Comparison of ENCODE assay signal across 13 cellular contexts in the genomic region with DNA sequence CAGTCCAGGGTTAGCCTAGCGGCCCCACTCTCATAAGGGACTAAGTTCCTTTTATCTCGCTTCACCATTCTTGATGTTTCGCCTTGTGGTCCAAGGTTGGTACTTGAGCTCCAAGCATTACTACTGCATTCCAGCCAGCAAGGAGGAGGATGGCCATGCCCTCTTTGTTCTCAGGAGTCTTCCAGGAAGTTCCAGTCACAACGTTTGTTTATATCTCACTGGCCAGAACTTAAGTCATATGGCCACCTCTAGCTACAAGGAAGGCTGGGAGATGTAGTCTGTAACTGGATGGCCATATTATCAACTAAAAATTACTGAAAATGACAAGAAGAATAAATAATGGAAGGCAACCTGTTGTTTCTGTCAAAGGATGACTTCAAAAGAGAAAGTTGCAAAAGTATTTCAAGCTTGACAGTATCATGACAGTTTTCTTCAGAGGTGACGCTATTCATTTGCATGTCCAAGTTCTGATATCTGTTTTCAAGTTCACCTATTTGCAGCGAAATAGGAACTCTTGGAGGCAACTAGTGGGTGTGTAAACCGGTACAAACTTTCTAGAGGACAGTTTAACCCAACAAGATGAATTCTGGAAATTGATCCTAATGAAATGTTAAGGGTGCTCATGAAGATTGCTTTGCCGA.
A peak's percentile ranks its signal among the peaks of the same experiment; 100 is the strongest.
DNase-seq lines count a peak whose midpoint lies in the region; ATAC-seq and TF ChIP-seq lines count a peak whose summit lies in the region.
"Had no signal": no experiment of that assay in that cellular context is flagged by ENCODE, and none has a peak within 500 bp of the region (broad histone marks: within the 10 kb centered on the region; RNA-seq: fewer than 3 reads in every experiment).

No MANE protein-coding gene starts in this region.

- peak overlapping the region; percentile 35 for H4K8ac ChIP-seq in mesenchymal stem cell (ENCODE audit: low read length)

- DNase-seq in Daoy (ENCODE audit: low read depth) (peak; percentile 54), NCI-H226 (peak; percentile 68), chondrocyte (ENCODE audit: low spot score) (no peak), mesenchymal stem cell (peak; percentile 80), SHP77 treated with DMSO at 0.1 percent for 48 hours (lab: John Stamatoyannopoulos, UW) (no peak)
- DNase-seq in activated naive CD4-positive, alpha-beta T cell treated with anti-CD3 and anti-CD28 coated beads for 36 hours: no peak
- no peak for DNase-seq in stimulated activated CD4-positive, alpha-beta T cell treated with anti-CD3 and anti-CD28 coated beads, Interleukin-12 subunit alpha, Interleukin-12 subunit beta, amount 100 ng/mL, for 4 hours
- DNase-seq: activated T-cell treated with anti-CD3 and anti-CD28 coated beads for 4 hours, left ventricle myocardium inferior, NCI-H146 had no signal

- H3K27ac ChIP-seq in mesenchymal stem cell (ENCODE audit: low read length, poor library complexity, severe bottlenecking): peak overlapping the region; percentile 98
- H3K27ac ChIP-seq: left ventricle myocardium inferior, parathyroid adenoma had no signal

- H4K91ac ChIP-seq in mesenchymal stem cell (ENCODE audit: low read length): no peak overlapping the region

- no peak overlapping the region for H3K9ac ChIP-seq in mesenchymal stem cell (ENCODE audit: low read length)
- H3K9ac ChIP-seq: parathyroid adenoma had no signal

- no peak overlapping the region for H2BK120ac ChIP-seq in mesenchymal stem cell (ENCODE audit: low read depth, low read length)

- peak overlapping the region; percentile 68 for H2AK5ac ChIP-seq in mesenchymal stem cell (ENCODE audit: low read length, severe bottlenecking)

- peak overlapping the region in 1 of 2 experiments; percentile 6 for H2BK12ac ChIP-seq in mesenchymal stem cell (ENCODE audit: low read length in 2 of 2)

- H3K23ac ChIP-seq in mesenchymal stem cell (ENCODE audit: low read length in 2 of 2): no peak overlapping the region

- H3K4ac ChIP-seq in mesenchymal stem cell (ENCODE audit: low read depth in 1 of 2, low read length in 2 of 2): no peak overlapping the region

- CTCF ChIA-PET in activated naive CD4-positive, alpha-beta T cell treated with anti-CD3 and anti-CD28 coated beads for 36 hours (lab: Charles Lee): no interaction called here

- H3K4me3 Mint-ChIP-seq in chondrocyte (ENCODE audit: unreplicated experiment): no peak overlapping the region
- H3K4me3 Mint-ChIP-seq in activated naive CD4-positive, alpha-beta T cell treated with anti-CD3 and anti-CD28 coated beads for 36 hours: no peak overlapping the region
- H3K4me3 Mint-ChIP-seq: CD14-positive monocyte had no signal

- H3K9me3 ChIP-seq in mesenchymal stem cell (ENCODE audit: control insufficient read depth, low read length): no peaks in the 10 kb centered on the region
- H3K9me3 ChIP-seq: left ventricle myocardium inferior had no signal

- intact Hi-C loops in activated naive CD4-positive, alpha-beta T cell treated with anti-CD3 and anti-CD28 coated beads for 36 hours (cut with micrococcal nuclease): no loop called here

- H3K9me3 Mint-ChIP-seq in chondrocyte (ENCODE audit: low read depth): no peaks in the 10 kb centered on the region
- H3K9me3 Mint-ChIP-seq in activated naive CD4-positive, alpha-beta T cell treated with anti-CD3 and anti-CD28 coated beads for 36 hours: no peaks in the 10 kb centered on the region
- H3K9me3 Mint-ChIP-seq: CD14-positive monocyte had no signal

- H3K27me3 Mint-ChIP-seq in chondrocyte (ENCODE audit: low read depth): no peaks in the 10 kb centered on the region
- H3K27me3 Mint-ChIP-seq in activated naive CD4-positive, alpha-beta T cell treated with anti-CD3 and anti-CD28 coated beads for 36 hours (ENCODE audit: low read depth): no peaks in the 10 kb centered on the region

- 84% methylated on average over 7 of the region's 8 CpGs for WGBS in mesenchymal stem cell

- peaks cover 3 to 12% of the 10 kb centered on the region in 2 experiments for H3K36me3 ChIP-seq in mesenchymal stem cell (ENCODE audit: control insufficient read depth in 1 of 2, insufficient read depth in 2 of 2, low read depth in 1 of 2, low read length in 2 of 2)

- peaks cover 4% of the 10 kb centered on the region for H3K36me3 Mint-ChIP-seq in chondrocyte (ENCODE audit: low read depth)
- H3K36me3 Mint-ChIP-seq in activated naive CD4-positive, alpha-beta T cell treated with anti-CD3 and anti-CD28 coated beads for 36 hours (ENCODE audit: low read depth): peaks cover 7% of the 10 kb centered on the region

- peak overlapping the region in 1 of 2 experiments; percentile 64 for H3K18ac ChIP-seq in mesenchymal stem cell (ENCODE audit: low read depth in 1 of 2, low read length in 2 of 2)

- H3K27ac Mint-ChIP-seq in chondrocyte (ENCODE audit: unreplicated experiment): peak overlapping the region; percentile 93
- no peak overlapping the region for H3K27ac Mint-ChIP-seq in activated naive CD4-positive, alpha-beta T cell treated with anti-CD3 and anti-CD28 coated beads for 36 hours
- H3K27ac Mint-ChIP-seq: CD14-positive monocyte had no signal

- no peak overlapping the region for H3K4me3 ChIP-seq in mesenchymal stem cell (ENCODE audit: insufficient read depth in 1 of 2, low read depth in 1 of 2, low read length in 2 of 2)
- H3K4me3 ChIP-seq: left ventricle myocardium inferior had no signal

- H2AFZ ChIP-seq in mesenchymal stem cell (ENCODE audit: low read depth, low read length): no peak overlapping the region
- H2AFZ ChIP-seq: parathyroid adenoma had no signal

- peaks cover 25% of the 10 kb centered on the region for H3K79me1 ChIP-seq in mesenchymal stem cell (replicated peaks; ENCODE audit: low read length, poor library complexity, severe bottlenecking)

- no peak overlapping the region for H2BK5ac ChIP-seq in mesenchymal stem cell (ENCODE audit: low read depth, low read length, poor library complexity, severe bottlenecking)

- H3K4me1 ChIP-seq in mesenchymal stem cell (ENCODE audit: control insufficient read depth, insufficient read depth, low read depth, low read length): peaks cover 21% of the 10 kb centered on the region

- no peak for TF ChIP-seq CTCF in chondrocyte (IDR thresholded peaks at IDR 0.05)

- H3K14ac ChIP-seq in mesenchymal stem cell (ENCODE audit: low read length in 2 of 2): no peak overlapping the region

- H2BK15ac ChIP-seq in mesenchymal stem cell (ENCODE audit: low read depth, poor library complexity, severe bottlenecking): no peak overlapping the region

- no peak for ATAC-seq in HG03039 (IDR thresholded peaks at IDR 0.05; ENCODE audit: unreplicated experiment)

- no peaks in the 10 kb centered on the region for H3K27me3 ChIP-seq in mesenchymal stem cell (ENCODE audit: control insufficient read depth in 1 of 2, insufficient read depth in 1 of 2, low read length in 2 of 2)

- no peak overlapping the region for H3K4me2 ChIP-seq in mesenchymal stem cell (ENCODE audit: low read length, poor library complexity, severe bottlenecking)

- peaks cover 81% of the 10 kb centered on the region for H3K4me1 Mint-ChIP-seq in chondrocyte (ENCODE audit: low read depth)
- peaks cover 18% of the 10 kb centered on the region for H3K4me1 Mint-ChIP-seq in activated naive CD4-positive, alpha-beta T cell treated with anti-CD3 and anti-CD28 coated beads for 36 hours (ENCODE audit: low read depth)

Comparison
In these comparisons a context has a peak if more than half of its experiments do, and no peak if none do; other contexts are left out.
1. DNase-seq: peak in Daoy (single experiment), NCI-H226 (single experiment) and mesenchymal stem cell (single experiment); none in chondrocyte (single experiment), activated naive CD4-positive, alpha-beta T cell treated with anti-CD3 and anti-CD28 coated beads for 36 hours (single experiment), SHP77 treated with DMSO at 0.1 percent for 48 hours (single experiment) and stimulated activated CD4-positive, alpha-beta T cell treated with anti-CD3 and anti-CD28 coated beads, Interleukin-12 subunit alpha, Interleukin-12 subunit beta, amount 100 ng/mL, for 4 hours (single experiment).